Comparison of ENCODE assay signal across 27 cellular contexts in the genomic region with DNA sequence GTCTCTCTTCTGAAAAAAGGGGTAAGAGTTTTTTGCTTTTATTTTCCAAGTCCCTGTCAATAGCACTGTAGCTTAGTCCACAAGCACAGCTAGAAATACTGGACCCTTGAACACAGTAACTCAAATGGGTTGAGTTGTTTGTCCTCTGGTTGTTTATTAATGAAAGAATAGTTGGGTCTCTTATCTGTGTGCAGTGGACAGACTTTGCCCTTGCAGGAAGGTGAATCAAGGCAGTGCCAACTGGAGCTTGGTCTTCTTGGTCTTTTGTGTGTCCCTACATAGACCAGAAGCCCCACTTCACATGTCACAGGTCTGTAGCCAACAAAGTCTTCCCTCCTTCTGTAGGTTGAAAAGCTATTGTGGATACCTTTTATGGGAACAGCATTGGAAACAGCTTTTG.
"Had no signal": no experiment of that assay in that cellular context is flagged by ENCODE, and none has a peak within 500 bp of the region (broad histone marks: within the 10 kb centered on the region; RNA-seq: fewer than 3 reads in every experiment).

No MANE protein-coding gene starts in this region.

- H3K27me3 ChIP-seq: colonic mucosa, esophagus squamous epithelium, stomach, tibial artery had no signal

- ATAC-seq: heart right ventricle; natural killer cell; sciatic nerve; stimulated activated effector memory CD8-positive, alpha-beta T cell treated with anti-CD3 and anti-CD28 coated beads, Interleukin-12 subunit alpha, Interleukin-12 subunit beta, amount 100 ng/mL, for 72 hours had no signal

- H3K36me3 Mint-ChIP-seq: immature natural killer cell; natural killer cell; stimulated activated effector memory CD8-positive, alpha-beta T cell treated with anti-CD3 and anti-CD28 coated beads, Interleukin-12 subunit alpha, Interleukin-12 subunit beta, amount 100 ng/mL, for 72 hours; type B pancreatic cell had no signal

- H3K4me3 Mint-ChIP-seq: central memory CD8-positive, alpha-beta T cell; dendritic cell treated with granulocyte-macrophage colony-stimulating factor and Interleukin-4, amounts not matched to agents 40 ng/mL and 50 ng/mL, for 4 days; immature natural killer cell; natural killer cell; stimulated activated effector memory CD8-positive, alpha-beta T cell treated with anti-CD3 and anti-CD28 coated beads, Interleukin-12 subunit alpha, Interleukin-12 subunit beta, amount 100 ng/mL, for 72 hours; type B pancreatic cell had no signal

- H3K4me1 ChIP-seq: colonic mucosa, esophagus squamous epithelium, heart right ventricle, parathyroid adenoma, stomach, tibial artery had no signal

- H3K4me3 ChIP-seq: colonic mucosa, esophagus squamous epithelium, heart right ventricle, stomach, tibial artery had no signal

- FAIRE-seq: endothelial cell of umbilical vein, urothelium cell line had no signal

- H3K4me1 Mint-ChIP-seq: central memory CD8-positive, alpha-beta T cell; immature natural killer cell; natural killer cell; stimulated activated effector memory CD8-positive, alpha-beta T cell treated with anti-CD3 and anti-CD28 coated beads, Interleukin-12 subunit alpha, Interleukin-12 subunit beta, amount 100 ng/mL, for 72 hours had no signal

- H3K27ac Mint-ChIP-seq: dendritic cell treated with granulocyte-macrophage colony-stimulating factor and Interleukin-4, amounts not matched to agents 40 ng/mL and 50 ng/mL, for 4 days; immature natural killer cell; natural killer cell; progenitor cell of endocrine pancreas; stimulated activated effector memory CD8-positive, alpha-beta T cell treated with anti-CD3 and anti-CD28 coated beads, Interleukin-12 subunit alpha, Interleukin-12 subunit beta, amount 100 ng/mL, for 72 hours; type B pancreatic cell had no signal

- H3K9ac ChIP-seq: parathyroid adenoma had no signal

- H3K36me3 ChIP-seq: colonic mucosa, esophagus squamous epithelium, heart right ventricle, stomach, tibial artery had no signal

- H3K9me3 ChIP-seq: colonic mucosa, esophagus squamous epithelium, stomach, tibial artery had no signal

- H3K9me3 Mint-ChIP-seq: central memory CD8-positive, alpha-beta T cell; dendritic cell treated with granulocyte-macrophage colony-stimulating factor and Interleukin-4, amounts not matched to agents 40 ng/mL and 50 ng/mL, for 4 days; immature natural killer cell; natural killer cell; stimulated activated effector memory CD8-positive, alpha-beta T cell treated with anti-CD3 and anti-CD28 coated beads, Interleukin-12 subunit alpha, Interleukin-12 subunit beta, amount 100 ng/mL, for 72 hours; type B pancreatic cell had no signal

- H3K27ac ChIP-seq: colonic mucosa, esophagus squamous epithelium, heart right ventricle, parathyroid adenoma, stomach, tibial artery had no signal

- DNase-seq: colonic mucosa; effector CD8-positive, alpha-beta T cell; esophagus squamous epithelium; foreskin melanocyte; glutamatergic neuron; heart right ventricle; hypothalamus; immature natural killer cell; islet precursor cell; kidney glomerular epithelial cell; midbrain; natural killer cell; occipital lobe; stimulated activated CD4-positive, alpha-beta T cell treated with anti-CD3 and anti-CD28 coated beads, Interleukin-2, amount 100 ng/mL, for 24 hours; stimulated activated CD4-positive, alpha-beta T cell treated with anti-CD3 and anti-CD28 coated beads, Interleukin-4, amount 100 ng/mL, for 24 hours; stimulated activated naive CD4-positive, alpha-beta T cell treated with Interleukin-2 at 50 U/mL for 16 hours; stomach; tibial artery had no signal
